In the genomic region with DNA sequence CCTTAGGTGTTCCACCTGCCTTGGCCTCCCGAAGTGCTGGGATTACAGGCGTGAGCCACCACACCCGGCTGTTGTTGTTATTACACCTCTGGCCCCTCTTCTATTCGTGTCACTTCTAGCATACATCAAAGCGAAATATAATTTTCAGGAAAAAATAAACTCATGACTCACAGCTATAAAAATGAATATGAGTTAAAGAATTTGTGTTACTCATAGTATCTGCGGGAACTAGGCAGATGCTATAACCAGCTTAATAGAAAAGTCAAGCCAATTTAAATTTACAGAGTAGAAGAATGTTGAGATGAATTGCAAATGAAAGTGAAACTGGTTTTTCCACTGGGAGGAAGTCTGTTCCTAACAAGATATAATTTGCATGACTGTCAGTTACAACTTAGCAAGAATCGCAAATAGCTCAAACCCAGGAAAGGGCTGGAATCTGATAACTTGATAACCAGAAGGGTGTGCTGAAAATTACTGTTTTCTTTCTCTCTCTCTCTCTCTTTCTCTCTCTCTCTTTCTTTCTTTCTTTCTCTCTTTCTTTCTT, we compare ENCODE assay signal across 8 cellular contexts. TPM values are rescaled to one million over a fixed set of nuclear protein-coding genes. Genes with fewer than 3 reads are reported as not detected.
A peak's percentile ranks its signal among the peaks of the same experiment; 100 is the strongest.
DNase-seq lines count a peak whose midpoint lies in the region; ATAC-seq, FAIRE-seq and TF ChIP-seq lines count a peak whose summit lies in the region.

No MANE protein-coding gene starts in this region.

- H3K9me3 Mint-ChIP-seq in activated naive CD8-positive, alpha-beta T cell treated with anti-CD3 and anti-CD28 coated beads, Interleukin-2, amount 50 U/mL, for 24 hours: peaks cover 12% of the 10 kb centered on the region

- DNase-seq in DMS53 treated with DMSO at 0.1 percent for 48 hours (lab: John Stamatoyannopoulos, UW; ENCODE audit: unreplicated experiment): peak; percentile 59
- peak; percentile 79 for DNase-seq in M059J (ENCODE audit: low read depth)
- DNase-seq in activated naive CD8-positive, alpha-beta T cell treated with anti-CD3 and anti-CD28 coated beads, Interleukin-2, amount 50 U/mL, for 24 hours: no peak
- no peak for DNase-seq in mucosa of descending colon
- DNase-seq in GM19240 (ENCODE audit: insufficient read length, low spot score): no peak
- DNase-seq in GM12891 (ENCODE audit: insufficient read length, low spot score): no peak
- DNase-seq in mucosa of gallbladder (ENCODE audit: low spot score): no peak
- no peak for DNase-seq in D721Med (ENCODE audit: insufficient read length, low spot score)

- no peak for TF ChIP-seq POLR2A in GM12891 (IDR thresholded peaks at IDR 0.05; ENCODE audit: low read depth, low read length)

- FAIRE-seq in GM12891 (lab: Jason Lieb, UNC) (no peak), D721Med (lab: Jason Lieb, UNC) (no peak)

- H3K36me3 Mint-ChIP-seq in activated naive CD8-positive, alpha-beta T cell treated with anti-CD3 and anti-CD28 coated beads, Interleukin-2, amount 50 U/mL, for 24 hours (ENCODE audit: low read depth): no peaks in the 10 kb centered on the region

- no peak overlapping the region for H3K4me3 ChIP-seq in mucosa of descending colon

- H3K27ac Mint-ChIP-seq in activated naive CD8-positive, alpha-beta T cell treated with anti-CD3 and anti-CD28 coated beads, Interleukin-2, amount 50 U/mL, for 24 hours: peak overlapping the region; percentile 46

- intact Hi-C loops in mucosa of descending colon (cut with DNase I, micrococcal nuclease): loop anchor here in 1 of 2 donors (10.0 kb wide), 1 partner anchor 72 kb away; no protein-coding TSS in a partner anchor

- H3K4me3 Mint-ChIP-seq in activated naive CD8-positive, alpha-beta T cell treated with anti-CD3 and anti-CD28 coated beads, Interleukin-2, amount 50 U/mL, for 24 hours: peak overlapping the region; percentile 66

- no peaks in the 10 kb centered on the region for H3K4me1 ChIP-seq in mucosa of descending colon (ENCODE audit: low read depth)

- peaks cover 2% of the 10 kb centered on the region for H3K9me3 ChIP-seq in mucosa of descending colon

- ATAC-seq in activated naive CD8-positive, alpha-beta T cell treated with anti-CD3 and anti-CD28 coated beads, Interleukin-2, amount 50 U/mL, for 24 hours: peak; percentile 92
- ATAC-seq in mucosa of descending colon: peak; percentile 85

- peaks cover 2% of the 10 kb centered on the region for H3K27me3 Mint-ChIP-seq in activated naive CD8-positive, alpha-beta T cell treated with anti-CD3 and anti-CD28 coated beads, Interleukin-2, amount 50 U/mL, for 24 hours

- TF ChIP-seq CTCF in mucosa of descending colon (IDR thresholded peaks at IDR 0.05): no peak
- TF ChIP-seq CTCF in D721Med (IDR thresholded peaks at IDR 0.05; ENCODE audit: insufficient read depth, missing control alignments): no peak

- H3K36me3 ChIP-seq in mucosa of descending colon (ENCODE audit: low read depth): no peaks in the 10 kb centered on the region

- peaks cover 19% of the 10 kb centered on the region for H3K4me1 Mint-ChIP-seq in activated naive CD8-positive, alpha-beta T cell treated with anti-CD3 and anti-CD28 coated beads, Interleukin-2, amount 50 U/mL, for 24 hours

TF ChIP-seq in GM12891, 5 proteins besides CTCF, POLR2A, EP300 and RAD21:
- TF ChIP-seq TAF1 (IDR thresholded peaks at IDR 0.05; ENCODE audit: low read depth, low read length): no peak

RNA-seq across cellular contexts. Expression of gene OR2W3, which starts 11.2 kb away (rescaled TPM):
- not detected in 2 replicates for total RNA-seq in M059J (2014; rRNA removed; shearing (Covaris generic))
- total RNA-seq in mucosa of descending colon: 1 to 10 TPM in 1 of 3 donors, under 1 TPM in 2; 0.52 to 1.2 (median 0.53) TPM
- polyA plus RNA-seq in GM12891 (2012; ENCODE audit: low read depth, missing spikeins): not detected
- total RNA-seq in mucosa of gallbladder: 0.66 TPM

RNA-seq across cellular contexts. Expression of gene OR2T8, which starts 13.5 kb away (rescaled TPM):
- total RNA-seq in M059J (2014; rRNA removed; shearing (Covaris generic)): not detected in 2 replicates
- not detected for total RNA-seq in mucosa of descending colon
- polyA plus RNA-seq in GM12891 (2012; ENCODE audit: low read depth, missing spikeins): not detected
- total RNA-seq in mucosa of gallbladder: not detected

RNA-seq across cellular contexts. Expression of gene OR2AJ1, which starts 18.1 kb away (rescaled TPM):
- total RNA-seq in M059J (2014; rRNA removed; shearing (Covaris generic)): not detected in 2 replicates
- not detected for total RNA-seq in mucosa of descending colon
- polyA plus RNA-seq in GM12891 (2012; ENCODE audit: low read depth, missing spikeins): not detected
- total RNA-seq in mucosa of gallbladder: not detected

RNA-seq across cellular contexts. Expression of gene OR2L8, which starts 42.1 kb away (rescaled TPM):
- not detected in 2 replicates for total RNA-seq in M059J (2014; rRNA removed; shearing (Covaris generic))
- not detected for total RNA-seq in mucosa of descending colon
- not detected for polyA plus RNA-seq in GM12891 (2012; ENCODE audit: low read depth, missing spikeins)
- not detected for total RNA-seq in mucosa of gallbladder

RNA-seq across cellular contexts. Expression of gene TRIM58, which starts 49.6 kb away (rescaled TPM):
- not detected in 2 replicates for total RNA-seq in M059J (2014; rRNA removed; shearing (Covaris generic))
- 1 to 10 TPM; 1.2 to 2.5 (median 1.5) TPM for total RNA-seq in mucosa of descending colon
- polyA plus RNA-seq in GM12891 (2012; ENCODE audit: low read depth, missing spikeins): not detected
- 0.66 TPM for total RNA-seq in mucosa of gallbladder

Comparison
In these comparisons a context has a peak if more than half of its experiments do, and no peak if none do; other contexts are left out.
1. DNase-seq: peak in DMS53 treated with DMSO at 0.1 percent for 48 hours (single experiment) and M059J (single experiment); none in activated naive CD8-positive, alpha-beta T cell treated with anti-CD3 and anti-CD28 coated beads, Interleukin-2, amount 50 U/mL, for 24 hours (single experiment), mucosa of descending colon (0 of 3), GM19240 (single experiment), GM12891 (single experiment), mucosa of gallbladder (single experiment) and D721Med (single experiment).